In genomic region chr12:58920102-58920955, GRCh38 we compare ENCODE assay signal across 1 cellular context.
TF ChIP-seq lines count a peak whose summit lies in the region.

Gene LRIG3, minus strand, starts transcription at chr12:58920504. Its CDS starts 269 bp downstream, at chr12:58920235.

TF ChIP-seq in HepG2, 621 proteins besides CTCF, POLR2A, EP300 and RAD21 (continued from another document and continues in another):
- no peak for TF ChIP-seq ZBTB40 (IDR thresholded peaks at IDR 0.05)
- TF ChIP-seq ZBTB40 (CRISPR knock-in tag; IDR thresholded peaks at IDR 0.05) = peak; percentile 47; the same call in 1 of the 2 replicates
- peak; percentile 69 to 79; a peak in 3 of 4 replicates for TF ChIP-seq HMGXB4 (CRISPR knock-in tag; IDR thresholded peaks at IDR 0.05; ENCODE audit: borderline replicate concordance in 1 of 2, low read depth in 1 of 2)
- peak; percentile 58; the same call in 1 of the 2 replicates for TF ChIP-seq GATAD1 (CRISPR knock-in tag; IDR thresholded peaks at IDR 0.05)
- peak; percentile 42; the same call in 1 of the 2 replicates for TF ChIP-seq POLR2G (IDR thresholded peaks at IDR 0.05; ENCODE audit: low read depth, low read length)
- TF ChIP-seq POGK (CRISPR knock-in tag; conservative IDR thresholded peaks at IDR 0.05) = peak; percentile 69; the same call in 1 of the 2 replicates
- peak; percentile 63; the same call in 1 of the 2 replicates for TF ChIP-seq NRL (CRISPR knock-in tag; IDR thresholded peaks at IDR 0.05; ENCODE audit: borderline replicate concordance)
- TF ChIP-seq KLF15 (CRISPR knock-in tag; IDR thresholded peaks at IDR 0.05; ENCODE audit: borderline replicate concordance) = peak; percentile 70; the same call in 1 of the 2 replicates
- no peak for TF ChIP-seq ETV6 (CRISPR knock-in tag; conservative IDR thresholded peaks at IDR 0.05)
- peak; percentile 79 for TF ChIP-seq HMG20B (CRISPR knock-in tag; conservative IDR thresholded peaks at IDR 0.05)
- TF ChIP-seq MTF2 (CRISPR knock-in tag; IDR thresholded peaks at IDR 0.05; ENCODE audit: borderline replicate concordance) = peak; percentile 14; the same call in 1 of the 2 replicates
- peak; percentile 85; the same call in 1 of the 2 replicates for TF ChIP-seq TSC22D2 (CRISPR knock-in tag; IDR thresholded peaks at IDR 0.05; ENCODE audit: borderline replicate concordance)
- TF ChIP-seq IKZF4 (CRISPR knock-in tag; IDR thresholded peaks at IDR 0.05; ENCODE audit: borderline replicate concordance, low read depth, not compliant biosample characterization) = no peak
- no peak for TF ChIP-seq ZBTB3 (CRISPR knock-in tag; IDR thresholded peaks at IDR 0.05; ENCODE audit: borderline replicate concordance, low read depth)
- TF ChIP-seq TMF1 (CRISPR knock-in tag; IDR thresholded peaks at IDR 0.05; ENCODE audit: low read depth) = peak; percentile 85; the same call in 1 of the 2 replicates
- TF ChIP-seq CHCHD3 (CRISPR knock-in tag; IDR thresholded peaks at IDR 0.05) = 0 out of 2 replicates have a peak, but pooled peaks have one; percentile 26
- TF ChIP-seq ZNF766 (CRISPR knock-in tag; IDR thresholded peaks at IDR 0.05; ENCODE audit: borderline replicate concordance) = peak; percentile 84
- no peak for TF ChIP-seq CAMTA2 (CRISPR knock-in tag; IDR thresholded peaks at IDR 0.05; ENCODE audit: borderline replicate concordance)
- TF ChIP-seq HDAC1 (CRISPR knock-in tag; IDR thresholded peaks at IDR 0.05) = no peak; the same call in none of the 2 replicates
- TF ChIP-seq CENPX (CRISPR knock-in tag; IDR thresholded peaks at IDR 0.05) = no peak
- no peak for TF ChIP-seq CREBL2 (CRISPR knock-in tag; IDR thresholded peaks at IDR 0.05; ENCODE audit: borderline replicate concordance)
- TF ChIP-seq ZNF501 (CRISPR knock-in tag; IDR thresholded peaks at IDR 0.05) = peak; percentile 88
- TF ChIP-seq BHLHE40 (IDR thresholded peaks at IDR 0.05; ENCODE audit: low read length) = peak; percentile 64
- peak; percentile 42; the same call in 1 of the 2 replicates for TF ChIP-seq MED1 (CRISPR knock-in tag; IDR thresholded peaks at IDR 0.05)
- 0 out of 2 replicates have a peak, but pooled peaks have one; percentile 30 for TF ChIP-seq ATF6 (CRISPR knock-in tag; conservative IDR thresholded peaks at IDR 0.05)
- peak; percentile 39; the same call in 1 of the 2 replicates for TF ChIP-seq PRDM15 (CRISPR knock-in tag; IDR thresholded peaks at IDR 0.05)
- TF ChIP-seq MAZ (IDR thresholded peaks at IDR 0.05; ENCODE audit: borderline replicate concordance, low read depth, low read length) = peak; percentile 58
- TF ChIP-seq MAZ (CRISPR knock-in tag; IDR thresholded peaks at IDR 0.05; ENCODE audit: low read depth) = peak; percentile 79
- peak; percentile 71; the same call in 1 of the 2 replicates for TF ChIP-seq IRF9 (CRISPR knock-in tag; IDR thresholded peaks at IDR 0.05; ENCODE audit: borderline replicate concordance)
- TF ChIP-seq ZNF878 (CRISPR knock-in tag; IDR thresholded peaks at IDR 0.05) = peak; percentile 27; the same call in 1 of the 2 replicates
- TF ChIP-seq FOXP4 (CRISPR knock-in tag; IDR thresholded peaks at IDR 0.05) = 0 out of 2 replicates have a peak, but pooled peaks have one; percentile 25
- 0 out of 2 replicates have a peak, but pooled peaks have one; percentile 23 for TF ChIP-seq ZSCAN21 (CRISPR knock-in tag; IDR thresholded peaks at IDR 0.05; ENCODE audit: borderline replicate concordance)
- TF ChIP-seq IRF2 (CRISPR knock-in tag; IDR thresholded peaks at IDR 0.05) = peak; percentile 72; the same call in 1 of the 2 replicates
